ENCODE assay signal across 2 cellular contexts in genomic region chr21:45949928-45950739, GRCh38.
TF ChIP-seq lines count a peak whose summit lies in the region.

No MANE protein-coding gene starts in this region.

TF ChIP-seq in A549, 52 proteins besides CTCF, POLR2A, EP300 and RAD21 (continued from another document):
- TF ChIP-seq EHF (CRISPR knock-in tag; IDR thresholded peaks at IDR 0.05): no peak
- TF ChIP-seq JUNB (IDR thresholded peaks at IDR 0.05): no peak
- no peak for TF ChIP-seq JUN (IDR thresholded peaks at IDR 0.05)
- no peak for TF ChIP-seq MAZ (IDR thresholded peaks at IDR 0.05; ENCODE audit: borderline replicate concordance, low read depth, low read length)
- no peak for TF ChIP-seq CBX8 (IDR thresholded peaks at IDR 0.05)
- TF ChIP-seq HOXB5 (CRISPR knock-in tag; IDR thresholded peaks at IDR 0.05): no peak
- no peak for TF ChIP-seq FOSL2 (IDR thresholded peaks at IDR 0.05)
- TF ChIP-seq FOSL2 (CRISPR knock-in tag; IDR thresholded peaks at IDR 0.05): no peak
- no peak for TF ChIP-seq MAX (IDR thresholded peaks at IDR 0.05)
- TF ChIP-seq, protein P1, sequence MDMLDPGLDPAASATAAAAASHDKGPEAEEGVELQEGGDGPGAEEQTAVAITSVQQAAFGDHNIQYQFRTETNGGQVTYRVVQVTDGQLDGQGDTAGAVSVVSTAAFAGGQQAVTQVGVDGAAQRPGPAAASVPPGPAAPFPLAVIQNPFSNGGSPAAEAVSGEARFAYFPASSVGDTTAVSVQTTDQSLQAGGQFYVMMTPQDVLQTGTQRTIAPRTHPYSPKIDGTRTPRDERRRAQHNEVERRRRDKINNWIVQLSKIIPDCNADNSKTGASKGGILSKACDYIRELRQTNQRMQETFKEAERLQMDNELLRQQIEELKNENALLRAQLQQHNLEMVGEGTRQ (IDR thresholded peaks at IDR 0.05): no peak
- TF ChIP-seq, protein P2, sequence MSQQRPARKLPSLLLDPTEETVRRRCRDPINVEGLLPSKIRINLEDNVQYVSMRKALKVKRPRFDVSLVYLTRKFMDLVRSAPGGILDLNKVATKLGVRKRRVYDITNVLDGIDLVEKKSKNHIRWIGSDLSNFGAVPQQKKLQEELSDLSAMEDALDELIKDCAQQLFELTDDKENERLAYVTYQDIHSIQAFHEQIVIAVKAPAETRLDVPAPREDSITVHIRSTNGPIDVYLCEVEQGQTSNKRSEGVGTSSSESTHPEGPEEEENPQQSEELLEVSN (IDR thresholded peaks at IDR 0.05; ENCODE audit: borderline replicate concordance, low read depth): no peak
- no peak for TF ChIP-seq RNF2 (IDR thresholded peaks at IDR 0.05; ENCODE audit: borderline replicate concordance, low read depth)
- TF ChIP-seq NPAS2 (CRISPR knock-in tag; IDR thresholded peaks at IDR 0.05; ENCODE audit: borderline replicate concordance): no peak
- no peak for TF ChIP-seq TFCP2L1 (CRISPR knock-in tag; IDR thresholded peaks at IDR 0.05)

TF ChIP-seq in HCT116, 20 proteins besides CTCF, POLR2A, EP300 and RAD21 (continued from another document):
- no peak for TF ChIP-seq REST (IDR thresholded peaks at IDR 0.05; ENCODE audit: low read depth)
- TF ChIP-seq POLR2AphosphoS5 (IDR thresholded peaks at IDR 0.05; ENCODE audit: low read depth, low read length): no peak
- TF ChIP-seq ELF1 (IDR thresholded peaks at IDR 0.05; ENCODE audit: borderline replicate concordance, low read depth): no peak
- TF ChIP-seq SIN3A (IDR thresholded peaks at IDR 0.05; ENCODE audit: low read depth): no peak
- TF ChIP-seq FOSL1 (IDR thresholded peaks at IDR 0.05; ENCODE audit: low read depth): no peak
- TF ChIP-seq, protein P3, sequence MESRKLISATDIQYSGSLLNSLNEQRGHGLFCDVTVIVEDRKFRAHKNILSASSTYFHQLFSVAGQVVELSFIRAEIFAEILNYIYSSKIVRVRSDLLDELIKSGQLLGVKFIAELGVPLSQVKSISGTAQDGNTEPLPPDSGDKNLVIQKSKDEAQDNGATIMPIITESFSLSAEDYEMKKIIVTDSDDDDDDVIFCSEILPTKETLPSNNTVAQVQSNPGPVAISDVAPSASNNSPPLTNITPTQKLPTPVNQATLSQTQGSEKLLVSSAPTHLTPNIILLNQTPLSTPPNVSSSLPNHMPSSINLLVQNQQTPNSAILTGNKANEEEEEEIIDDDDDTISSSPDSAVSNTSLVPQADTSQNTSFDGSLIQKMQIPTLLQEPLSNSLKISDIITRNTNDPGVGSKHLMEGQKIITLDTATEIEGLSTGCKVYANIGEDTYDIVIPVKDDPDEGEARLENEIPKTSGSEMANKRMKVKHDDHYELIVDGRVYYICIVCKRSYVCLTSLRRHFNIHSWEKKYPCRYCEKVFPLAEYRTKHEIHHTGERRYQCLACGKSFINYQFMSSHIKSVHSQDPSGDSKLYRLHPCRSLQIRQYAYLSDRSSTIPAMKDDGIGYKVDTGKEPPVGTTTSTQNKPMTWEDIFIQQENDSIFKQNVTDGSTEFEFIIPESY (IDR thresholded peaks at IDR 0.05; ENCODE audit: extremely low read depth, insufficient replicate concordance, low read length): no peak
- TF ChIP-seq MAX (IDR thresholded peaks at IDR 0.05): no peak
- TF ChIP-seq ZNF274 (IDR thresholded peaks at IDR 0.05; ENCODE audit: low read depth, low read length): no peak
- TF ChIP-seq ATF3 (IDR thresholded peaks at IDR 0.05): no peak
